13 cellular contexts compared by ENCODE assay signal in genomic region chr14:69087061-69087461, GRCh38.
DNase-seq lines count a peak whose midpoint lies in the region; ATAC-seq and TF ChIP-seq lines count a peak whose summit lies in the region.
"Had no signal": no experiment of that assay in that cellular context is flagged by ENCODE, and none has a peak within 500 bp of the region (broad histone marks: within the 10 kb centered on the region; RNA-seq: fewer than 3 reads in every experiment).

No MANE protein-coding gene starts in this region.

- peaks cover 14% of the 10 kb centered on the region for H3K4me1 ChIP-seq in upper lobe of right lung
- H3K4me1 ChIP-seq: SJCRH30 had no signal

- DNase-seq in activated naive CD8-positive, alpha-beta T cell treated with anti-CD3 and anti-CD28 coated beads for 36 hours: no peak
- peak; percentile 62 for DNase-seq in fibroblast of pulmonary artery (ENCODE audit: low read depth)
- DNase-seq in omental fat pad (ENCODE audit: low spot score): no peak
- DNase-seq in upper lobe of right lung: no peak
- no peak for DNase-seq in DMS114 treated with DMSO at 0.1 percent for 48 hours (lab: John Stamatoyannopoulos, UW; ENCODE audit: unreplicated experiment)
- DNase-seq in NK-92 (lab: John Stamatoyannopoulos, UW; ENCODE audit: unreplicated experiment): no peak
- no peak for DNase-seq in COLO668 (lab: John Stamatoyannopoulos, UW; ENCODE audit: unreplicated experiment)
- DNase-seq: activated CD4-positive, CD25-positive, alpha-beta regulatory T cell; activated T-cell treated with anti-CD3 and anti-CD28 coated beads for 4 hours; head of caudate nucleus; SJCRH30; spleen had no signal

- H3K27me3 ChIP-seq in upper lobe of right lung: no peaks in the 10 kb centered on the region
- H3K27me3 ChIP-seq: SJCRH30, spleen had no signal

- H3K27me3 Mint-ChIP-seq in activated naive CD8-positive, alpha-beta T cell: no peaks in the 10 kb centered on the region
- no peaks in the 10 kb centered on the region for H3K27me3 Mint-ChIP-seq in activated naive CD8-positive, alpha-beta T cell treated with anti-CD3 and anti-CD28 coated beads for 36 hours

- ATAC-seq in omental fat pad (ENCODE audit: low FRiP score) (peak; percentile 77), upper lobe of right lung (peak; percentile 94)

- no peaks in the 10 kb centered on the region for H3K9me3 Mint-ChIP-seq in activated naive CD8-positive, alpha-beta T cell (ENCODE audit: low read depth)
- H3K9me3 Mint-ChIP-seq in activated naive CD8-positive, alpha-beta T cell treated with anti-CD3 and anti-CD28 coated beads for 36 hours: no peaks in the 10 kb centered on the region

- TF ChIP-seq CTCF in fibroblast of pulmonary artery (IDR thresholded peaks at IDR 0.05; ENCODE audit: low read length, missing control alignments): no peak
- TF ChIP-seq CTCF in omental fat pad (IDR thresholded peaks at IDR 0.05): no peak
- no peak for TF ChIP-seq CTCF in upper lobe of right lung (IDR thresholded peaks at IDR 0.05)

- H3K4me3 ChIP-seq in fibroblast of pulmonary artery (replicated peaks; ENCODE audit: low read depth, low read length) (no peak overlapping the region), upper lobe of right lung (no peak overlapping the region)
- H3K4me3 ChIP-seq: SJCRH30, spleen had no signal

- H3K9me3 ChIP-seq in upper lobe of right lung: no peaks in the 10 kb centered on the region
- H3K9me3 ChIP-seq: SJCRH30, spleen had no signal

- intact Hi-C loops in upper lobe of right lung (cut with DNase I): no loop called here

- H3K36me3 Mint-ChIP-seq in activated naive CD8-positive, alpha-beta T cell: peaks cover 17% of the 10 kb centered on the region
- H3K36me3 Mint-ChIP-seq in activated naive CD8-positive, alpha-beta T cell treated with anti-CD3 and anti-CD28 coated beads for 36 hours: peaks cover 12% of the 10 kb centered on the region

- H3K27ac ChIP-seq in upper lobe of right lung: peak overlapping the region; percentile 70
- H3K27ac ChIP-seq: SJCRH30 had no signal

- H3K36me3 ChIP-seq in upper lobe of right lung: peaks cover 56% of the 10 kb centered on the region

- no peak overlapping the region for H3K4me3 Mint-ChIP-seq in activated naive CD8-positive, alpha-beta T cell
- H3K4me3 Mint-ChIP-seq in activated naive CD8-positive, alpha-beta T cell treated with anti-CD3 and anti-CD28 coated beads for 36 hours: no peak overlapping the region

- peaks cover 2% of the 10 kb centered on the region for H3K4me1 Mint-ChIP-seq in activated naive CD8-positive, alpha-beta T cell (ENCODE audit: low read depth)
- peaks cover 16% of the 10 kb centered on the region for H3K4me1 Mint-ChIP-seq in activated naive CD8-positive, alpha-beta T cell treated with anti-CD3 and anti-CD28 coated beads for 36 hours

- peak overlapping the region; percentile 12 for H3K27ac Mint-ChIP-seq in activated naive CD8-positive, alpha-beta T cell
- H3K27ac Mint-ChIP-seq in activated naive CD8-positive, alpha-beta T cell treated with anti-CD3 and anti-CD28 coated beads for 36 hours: no peak overlapping the region
